10 cellular contexts compared by ENCODE assay signal in genomic region chr3:49005998-49006397, GRCh38. TPM values are rescaled to one million over a fixed set of nuclear protein-coding genes. Genes with fewer than 3 reads are reported as not detected.
DNase-seq lines count a peak whose midpoint lies in the region; ATAC-seq and TF ChIP-seq lines count a peak whose summit lies in the region.
"Had no signal": no experiment of that assay in that cellular context is flagged by ENCODE, and none has a peak within 500 bp of the region (broad histone marks: within the 10 kb centered on the region; RNA-seq: fewer than 3 reads in every experiment).

No MANE protein-coding gene starts in this region.

- no peak overlapping the region for H2AFZ ChIP-seq in neuronal stem cell (ENCODE audit: low read length)

- H4K20me1 ChIP-seq in BLaER1 = peaks cover 32% of the 10 kb centered on the region

- ATAC-seq in HG03520 (IDR thresholded peaks at IDR 0.05; ENCODE audit: unreplicated experiment) = no peak

- H3K36me3 ChIP-seq in BLaER1 = peaks cover 32% of the 10 kb centered on the region
- H3K36me3 ChIP-seq in KOPT-K1 (ENCODE audit: insufficient read depth, low read length) = peaks cover 26% of the 10 kb centered on the region; the same call in 1 of the 2 replicates
- peaks cover 6 to 23% of the 10 kb centered on the region in 2 donors for H3K36me3 ChIP-seq in neuronal stem cell (replicated peaks in 1 of 2; ENCODE audit: control insufficient read depth in 2 of 2, insufficient read depth in 2 of 2, low read length in 2 of 2)

- no peak overlapping the region for H3K9ac ChIP-seq in BLaER1
- H3K9ac ChIP-seq in neuronal stem cell (ENCODE audit: low read depth, low read length, poor library complexity) = no peak overlapping the region

- CTCF ChIA-PET in HEK293T (lab: Yijun Ruan, JAX) = no interaction called here

- no peak for TF ChIP-seq CTCF in choroid plexus epithelial cell (conservative IDR thresholded peaks at IDR 0.05; ENCODE audit: low read depth, low read length)

- H2BK120ac ChIP-seq in neuronal stem cell (ENCODE audit: low read depth, low read length) = no peak overlapping the region

- no peak for DNase-seq in choroid plexus epithelial cell (ENCODE audit: low read depth)
- DNase-seq in neuronal stem cell (ENCODE audit: low spot score) = no peak
- DNase-seq in NK-92 (lab: John Stamatoyannopoulos, UW; ENCODE audit: unreplicated experiment) = no peak
- DNase-seq in NCI-H1436 treated with DMSO at 0.1 percent for 48 hours (lab: John Stamatoyannopoulos, UW) = no peak
- no peak for DNase-seq in HEK293T (ENCODE audit: extremely low spot score)
- DNase-seq: stimulated activated CD4-positive, alpha-beta T cell treated with anti-CD3 and anti-CD28 coated beads, Interleukin-2, amount 100 ng/mL, for 24 hours; SW 1271 had no signal

- H3K4me1 ChIP-seq in BLaER1 = peaks cover 32% of the 10 kb centered on the region
- H3K4me1 ChIP-seq in neuronal stem cell (ENCODE audit: control insufficient read depth in 2 of 2, insufficient read depth in 1 of 2, low read depth in 1 of 2, low read length in 2 of 2) = peaks cover 13 to 15% of the 10 kb centered on the region in 2 donors

- no peak overlapping the region for H2BK5ac ChIP-seq in neuronal stem cell (ENCODE audit: low read length)

- no peak overlapping the region for H3K23ac ChIP-seq in neuronal stem cell (ENCODE audit: low read depth, low read length, poor library complexity)

- no peak overlapping the region for H2BK15ac ChIP-seq in neuronal stem cell (ENCODE audit: low read length)

- no CpG with 5 or more reads among the region's 5 CpGs for WGBS in neuronal stem cell (ENCODE audit: extremely low coverage in 2 of 2, insufficient read length in 2 of 2, insufficient replicate concordance in 1 of 2), 2 donors

- H2BK12ac ChIP-seq in neuronal stem cell (ENCODE audit: low read length) = no peak overlapping the region

- peak overlapping the region; percentile 99; the same call in 1 of the 2 replicates for H3K27ac ChIP-seq in BLaER1
- H3K27ac ChIP-seq in KOPT-K1 (ENCODE audit: low read depth, low read length, poor library complexity, severe bottlenecking) = peak overlapping the region; percentile 99
- H3K27ac ChIP-seq in neuronal stem cell (replicated peaks; ENCODE audit: low read length) = no peak overlapping the region

- POLR2A ChIA-PET in HEK293T (lab: Yijun Ruan, JAX) = interaction anchor here (0.9 to 6.7 kb wide), 5 partner anchors 9 to 31 kb away, joined by 3 to 204 read pairs (median 53); partner anchors contain the start of genes DALRD3, IMPDH2, NDUFAF3 and P4HTM

- H4K91ac ChIP-seq in neuronal stem cell (ENCODE audit: low read depth, low read length, poor library complexity) = no peak overlapping the region

- H2AK5ac ChIP-seq in neuronal stem cell (ENCODE audit: low read depth, low read length) = peak overlapping the region; percentile 0

- no peaks in the 10 kb centered on the region for H3K27me3 ChIP-seq in BLaER1
- H3K27me3 ChIP-seq in neuronal stem cell (ENCODE audit: control insufficient read depth in 3 of 3, insufficient read depth in 3 of 3, low read depth in 1 of 3, low read length in 3 of 3) = no peaks in the 10 kb centered on the region

- no peaks in the 10 kb centered on the region for H3K9me3 ChIP-seq in BLaER1
- no peaks in the 10 kb centered on the region for H3K9me3 ChIP-seq in KOPT-K1 (ENCODE audit: insufficient read depth, low read length, poor library complexity, severe bottlenecking)
- H3K9me3 ChIP-seq in neuronal stem cell (replicated peaks in 1 of 2; ENCODE audit: control insufficient read depth in 2 of 2, insufficient read depth in 1 of 2, low read depth in 1 of 2, low read length in 2 of 2) = no peaks in the 10 kb centered on the region

- peak overlapping the region; percentile 97 for H3K4me2 ChIP-seq in BLaER1
- H3K4me2 ChIP-seq in neuronal stem cell (ENCODE audit: insufficient read depth, low read length, poor library complexity, severe bottlenecking) = no peak overlapping the region

- H3K18ac ChIP-seq in neuronal stem cell (ENCODE audit: low read length) = no peak overlapping the region

- H3K4ac ChIP-seq in neuronal stem cell (ENCODE audit: low read length) = no peak overlapping the region

- H3K4me3 ChIP-seq in BLaER1 (peak overlapping the region; percentile 87), choroid plexus epithelial cell (ENCODE audit: low read depth, low read length) (peak overlapping the region; percentile 90), neuronal stem cell (ENCODE audit: low read length in 2 of 2) (peak overlapping the region in 1 of 2 donors; percentile 83)

- no peak overlapping the region for H3K14ac ChIP-seq in neuronal stem cell (ENCODE audit: low read length)

- peaks cover 10% of the 10 kb centered on the region for H3K79me1 ChIP-seq in neuronal stem cell (ENCODE audit: low read depth, low read length)

- H4K8ac ChIP-seq in neuronal stem cell (ENCODE audit: low read depth, low read length) = no peak overlapping the region

TF ChIP-seq in HEK293T, 16 proteins besides CTCF, POLR2A, EP300 and RAD21:
- TF ChIP-seq SP1 (IDR thresholded peaks at IDR 0.05) (no peak), PKNOX1 (IDR thresholded peaks at IDR 0.05) (no peak), FOXK2 (IDR thresholded peaks at IDR 0.05) (no peak), FOXA1 (IDR thresholded peaks at IDR 0.05) (no peak), HDGF (IDR thresholded peaks at IDR 0.05; ENCODE audit: borderline replicate concordance) (no peak), TARDBP (IDR thresholded peaks at IDR 0.05) (no peak), BHLHE40 (IDR thresholded peaks at IDR 0.05; ENCODE audit: borderline replicate concordance) (no peak), SUZ12 (IDR thresholded peaks at IDR 0.05) (no peak), NFRKB (IDR thresholded peaks at IDR 0.05) (no peak), CTBP1 (IDR thresholded peaks at IDR 0.05; ENCODE audit: borderline replicate concordance) (no peak), L3MBTL2 (conservative IDR thresholded peaks at IDR 0.05) (no peak), FOXM1 (IDR thresholded peaks at IDR 0.05; ENCODE audit: borderline replicate concordance) (no peak), LEF1 (IDR thresholded peaks at IDR 0.05; ENCODE audit: borderline replicate concordance) (no peak), ARNT (IDR thresholded peaks at IDR 0.05) (no peak), ZNF384 (IDR thresholded peaks at IDR 0.05) (no peak), ELF4 (IDR thresholded peaks at IDR 0.05) (no peak)

RNA-seq across cellular contexts. Expression of gene WDR6, which starts 1.2 kb away (rescaled TPM):
- polyA plus RNA-seq in neuronal stem cell (2013, experiment 1 of 2) = 80.4 TPM
- polyA plus RNA-seq in neuronal stem cell (2013, experiment 2 of 2) = 80.3 TPM

RNA-seq across cellular contexts. Expression of gene DALRD3, which starts 12.4 kb away (rescaled TPM):
- polyA plus RNA-seq in neuronal stem cell (2013, experiment 1 of 2) = 39.9 TPM
- 41.4 TPM for polyA plus RNA-seq in neuronal stem cell (2013, experiment 2 of 2)

RNA-seq across cellular contexts. Expression of gene NDUFAF3, which starts 15.9 kb away (rescaled TPM):
- polyA plus RNA-seq in neuronal stem cell (2013, experiment 1 of 2) = 57.2 TPM
- 56.0 TPM for polyA plus RNA-seq in neuronal stem cell (2013, experiment 2 of 2)

RNA-seq across cellular contexts. Expression of gene P4HTM, which starts 16.0 kb away (rescaled TPM):
- polyA plus RNA-seq in neuronal stem cell (2013, experiment 1 of 2) = 29.0 TPM
- polyA plus RNA-seq in neuronal stem cell (2013, experiment 2 of 2) = 25.5 TPM

RNA-seq across cellular contexts. Expression of gene IMPDH2, which starts 23.2 kb away (rescaled TPM):
- polyA plus RNA-seq in neuronal stem cell (2013, experiment 1 of 2) = 290 TPM
- 282 TPM for polyA plus RNA-seq in neuronal stem cell (2013, experiment 2 of 2)
